Comparison of ENCODE assay signal across 12 cellular contexts in genomic region chr10:84296071-84296981, GRCh38. TPM values are rescaled to one million over a fixed set of nuclear protein-coding genes. Genes with fewer than 3 reads are reported as not detected.
DNase-seq lines count a peak whose midpoint lies in the region; ATAC-seq and TF ChIP-seq lines count a peak whose summit lies in the region.
"Had no signal": no experiment of that assay in that cellular context is flagged by ENCODE, and none has a peak within 500 bp of the region (broad histone marks: within the 10 kb centered on the region; RNA-seq: fewer than 3 reads in every experiment).

No MANE protein-coding gene starts in this region.

- POLR2A ChIA-PET in MCF 10A (lab: Yijun Ruan, JAX) = no interaction called here

- CTCF ChIA-PET in MCF 10A (lab: Yijun Ruan, JAX) = interaction anchor here (0.6 kb wide), 1 partner anchor 1861 kb away, joined by 3 read pairs; no protein-coding TSS in a partner anchor

- DNase-seq in MCF 10A (ENCODE audit: unreplicated experiment) (peak; percentile 35), breast epithelium (ENCODE audit: low spot score in 2 of 2) (no peak), body of pancreas (no peak), upper lobe of right lung (no peak), cerebellar cortex (ENCODE audit: low spot score) (no peak), UCSD-AML1 (lab: John Stamatoyannopoulos, UW; ENCODE audit: unreplicated experiment) (no peak)
- DNase-seq: activated naive CD8-positive, alpha-beta T cell treated with anti-CD3 and anti-CD28 coated beads, Interleukin-2, amount 10 ng/mL, durations not matched to agents 7 days and 5 days; NCI-H1092; PC-9 had no signal

- TF ChIP-seq CTCF in MCF 10A (IDR thresholded peaks at IDR 0.05; ENCODE audit: unreplicated experiment) (no peak), breast epithelium (IDR thresholded peaks at IDR 0.05) (no peak), body of pancreas (IDR thresholded peaks at IDR 0.05) (no peak), upper lobe of right lung (IDR thresholded peaks at IDR 0.05) (no peak)

- no peak overlapping the region for H3K4me3 Mint-ChIP-seq in MCF 10A (ENCODE audit: unreplicated experiment)
- H3K4me3 Mint-ChIP-seq: activated naive CD8-positive, alpha-beta T cell treated with anti-CD3 and anti-CD28 coated beads, Interleukin-2, amount 10 ng/mL, durations not matched to agents 7 days and 5 days had no signal

- H3K27ac Mint-ChIP-seq in MCF 10A (ENCODE audit: low read depth, unreplicated experiment) = no peak overlapping the region
- H3K27ac Mint-ChIP-seq: activated naive CD8-positive, alpha-beta T cell treated with anti-CD3 and anti-CD28 coated beads, Interleukin-2, amount 10 ng/mL, durations not matched to agents 7 days and 5 days had no signal

- H3K36me3 Mint-ChIP-seq in MCF 10A (ENCODE audit: insufficient read depth, unreplicated experiment) = no peaks in the 10 kb centered on the region
- H3K36me3 Mint-ChIP-seq: activated naive CD8-positive, alpha-beta T cell treated with anti-CD3 and anti-CD28 coated beads, Interleukin-2, amount 10 ng/mL, durations not matched to agents 7 days and 5 days had no signal

- ATAC-seq in body of pancreas = peak; percentile 15
- peak; percentile 66 for ATAC-seq in upper lobe of right lung
- no peak for ATAC-seq in GM18870 (IDR thresholded peaks at IDR 0.05; ENCODE audit: unreplicated experiment)
- ATAC-seq: A549 had no signal

- no peaks in the 10 kb centered on the region for H3K9me3 ChIP-seq in breast epithelium
- no peaks in the 10 kb centered on the region for H3K9me3 ChIP-seq in body of pancreas
- H3K9me3 ChIP-seq in iPS-18a (ENCODE audit: control insufficient read depth, low read depth, low read length) = no peaks in the 10 kb centered on the region
- H3K9me3 ChIP-seq in upper lobe of right lung = no peaks in the 10 kb centered on the region
- H3K9me3 ChIP-seq: A549 had no signal

- no peak overlapping the region for H3K4me3 ChIP-seq in breast epithelium
- H3K4me3 ChIP-seq in body of pancreas = no peak overlapping the region
- H3K4me3 ChIP-seq in iPS-18a (ENCODE audit: low read length) = no peak overlapping the region
- no peak overlapping the region for H3K4me3 ChIP-seq in upper lobe of right lung
- H3K4me3 ChIP-seq: A549, PC-9 had no signal

- peaks cover 35% of the 10 kb centered on the region for H3K27me3 Mint-ChIP-seq in MCF 10A (ENCODE audit: insufficient read depth, unreplicated experiment)

- H3K9me3 Mint-ChIP-seq in MCF 10A (ENCODE audit: unreplicated experiment) = no peaks in the 10 kb centered on the region
- H3K9me3 Mint-ChIP-seq: activated naive CD8-positive, alpha-beta T cell treated with anti-CD3 and anti-CD28 coated beads, Interleukin-2, amount 10 ng/mL, durations not matched to agents 7 days and 5 days had no signal

- no peak overlapping the region for H3K9ac ChIP-seq in iPS-18a (ENCODE audit: low read length)

- H3K27me3 ChIP-seq in breast epithelium (no peaks in the 10 kb centered on the region), body of pancreas (no peaks in the 10 kb centered on the region), iPS-18a (ENCODE audit: control insufficient read depth, insufficient read depth, low read length) (no peaks in the 10 kb centered on the region), upper lobe of right lung (no peaks in the 10 kb centered on the region)

- WGBS in body of pancreas, 2 donors = 73 to 79% methylated on average over 10 of the region's 10 CpGs

- H3K4me1 ChIP-seq in breast epithelium (no peaks in the 10 kb centered on the region), body of pancreas (no peaks in the 10 kb centered on the region), iPS-18a (ENCODE audit: control insufficient read depth, low read depth, low read length) (peaks cover 10% of the 10 kb centered on the region), upper lobe of right lung (no peaks in the 10 kb centered on the region)
- H3K4me1 ChIP-seq: A549 had no signal

- H3K36me3 ChIP-seq in breast epithelium (no peaks in the 10 kb centered on the region), body of pancreas (replicated peaks in 1 of 2; ENCODE audit: insufficient read depth in 1 of 2, low read depth in 2 of 2) (no peaks in the 10 kb centered on the region), iPS-18a (ENCODE audit: control insufficient read depth, low read depth, low read length) (no peaks in the 10 kb centered on the region), upper lobe of right lung (no peaks in the 10 kb centered on the region)

- H3K27ac ChIP-seq in breast epithelium (peak overlapping the region in 1 of 2 donors; percentile 14), body of pancreas (no peak overlapping the region), iPS-18a (ENCODE audit: low read length) (peak overlapping the region; percentile 7), upper lobe of right lung (peak overlapping the region; percentile 55)
- H3K27ac ChIP-seq: A549, PC-9 had no signal

- intact Hi-C loops in MCF 10A (cut with micrococcal nuclease) = no loop called here
- intact Hi-C loops in breast epithelium (cut with DNase I; ENCODE audit: low total_unique reads) = loop anchor here (2.0 kb wide), 1 partner anchor 44 kb away; no protein-coding TSS in a partner anchor
- intact Hi-C loops in body of pancreas (cut with DNase I) = no loop called here
- intact Hi-C loops in upper lobe of right lung (cut with DNase I) = no loop called here

- TF ChIP-seq POLR2A in breast epithelium (IDR thresholded peaks at IDR 0.05) (no peak), body of pancreas (IDR thresholded peaks at IDR 0.05) (no peak)

- no TSS peak for BruUV-seq in MCF 10A (replicated peaks; lab: Mats Ljungman, UMichigan)

- no peaks in the 10 kb centered on the region for H3K4me1 Mint-ChIP-seq in MCF 10A (ENCODE audit: insufficient read depth, unreplicated experiment)

RNA-seq across cellular contexts. Expression of gene CCSER2, which starts 32.1 kb away (rescaled TPM):
- total RNA-seq in MCF 10A (2022) = 62.2 and 70.0 TPM in 2 replicates
- total RNA-seq in breast epithelium = 10 to 100 TPM; 49.8 to 61.2 (median 49.9) TPM
- total RNA-seq in body of pancreas = 10 to 100 TPM; 14.5 to 20.0 TPM
- 74.4 TPM for total RNA-seq in upper lobe of right lung

RNA-seq across cellular contexts. Expression of gene RGR, which starts 51.5 kb away (rescaled TPM):
- not detected in 2 replicates for total RNA-seq in MCF 10A (2022)
- total RNA-seq in breast epithelium = under 1 TPM; 0.33 to 0.96 (median 0.59) TPM
- total RNA-seq in body of pancreas = not detected
- 0.41 TPM for total RNA-seq in upper lobe of right lung
- total RNA-seq: activated naive CD8-positive, alpha-beta T cell treated with anti-CD3 and anti-CD28 coated beads, Interleukin-2, amount 10 ng/mL, durations not matched to agents 7 days and 5 days; PC-9 had no signal

RNA-seq across cellular contexts. Expression of gene LRIT1, which starts 55.0 kb away (rescaled TPM):
- total RNA-seq in MCF 10A (2022) = not detected in 2 replicates
- not detected for total RNA-seq in breast epithelium
- not detected for total RNA-seq in body of pancreas
- total RNA-seq in upper lobe of right lung = not detected
- total RNA-seq: activated naive CD8-positive, alpha-beta T cell treated with anti-CD3 and anti-CD28 coated beads, Interleukin-2, amount 10 ng/mL, durations not matched to agents 7 days and 5 days; PC-9 had no signal

Comparison
In these comparisons a context has a peak if more than half of its experiments do, and no peak if none do; other contexts are left out.
1. H3K27ac ChIP-seq: peak in iPS-18a (single experiment) and upper lobe of right lung (single experiment); none in body of pancreas (0 of 4).